ENCODE assay signal across 8 cellular contexts in the genomic region with DNA sequence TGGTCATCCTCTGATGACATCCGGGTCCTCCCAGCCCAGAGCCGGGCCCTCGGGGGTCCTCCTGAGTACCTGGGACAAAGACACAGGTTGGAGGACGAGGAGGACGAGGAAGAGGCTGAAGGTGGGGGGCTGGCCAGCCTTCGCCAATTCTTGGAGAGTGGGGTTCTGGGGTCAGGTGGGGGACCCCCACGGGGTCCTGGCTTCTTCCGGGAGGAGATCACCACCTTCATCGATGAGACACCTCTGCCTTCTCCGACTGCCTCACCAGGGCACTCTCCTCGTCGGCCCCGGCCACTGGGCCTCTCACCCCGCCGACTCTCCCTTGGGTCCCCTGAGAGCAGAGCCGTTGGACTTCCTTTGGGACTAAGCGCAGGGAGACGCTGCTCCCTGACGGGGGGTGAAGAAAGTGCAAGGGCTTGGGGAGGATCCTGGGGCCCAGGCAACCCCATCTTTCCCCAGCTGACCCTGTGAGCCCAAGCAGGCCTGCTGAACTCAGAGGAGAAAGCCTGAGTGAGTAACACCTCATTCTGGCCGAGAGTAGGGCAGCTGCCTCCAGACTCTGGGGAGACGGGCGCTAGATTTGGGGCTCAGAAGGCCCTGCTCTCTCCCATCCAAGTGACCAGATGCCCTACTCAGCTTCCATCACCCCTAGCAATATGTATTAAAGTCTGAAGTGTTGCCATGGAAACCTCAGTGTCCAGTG. TPM values are rescaled to one million over a fixed set of nuclear protein-coding genes. Genes with fewer than 3 reads are reported as not detected.
DNase-seq lines count a peak whose midpoint lies in the region; ATAC-seq and TF ChIP-seq lines count a peak whose summit lies in the region.

No MANE protein-coding gene starts in this region.

- H3K4me3 Mint-ChIP-seq in CD14-positive monocyte = peak overlapping the region; percentile 63 to 84
- H3K4me3 Mint-ChIP-seq in neural progenitor cell = peak overlapping the region; percentile 84

- H3K36me3 ChIP-seq in HUES6 (ENCODE audit: control insufficient read depth, insufficient read depth, low read length) = peaks cover 19% of the 10 kb centered on the region
- H3K36me3 ChIP-seq in ectodermal cell (ENCODE audit: control insufficient read depth, insufficient read depth, low read length) = peaks cover 14% of the 10 kb centered on the region
- H3K36me3 ChIP-seq in neural progenitor cell = peaks cover 2% of the 10 kb centered on the region

- no peak overlapping the region for H3K27ac Mint-ChIP-seq in CD14-positive monocyte
- H3K27ac Mint-ChIP-seq in neural progenitor cell = peak overlapping the region; percentile 95

- H3K36me3 Mint-ChIP-seq in CD14-positive monocyte = peaks cover 16 to 26% of the 10 kb centered on the region in 2 donors
- peaks cover 25% of the 10 kb centered on the region for H3K36me3 Mint-ChIP-seq in neural progenitor cell

- peaks cover 18% of the 10 kb centered on the region for H4K20me1 ChIP-seq in neural progenitor cell (ENCODE audit: low read depth)

- peaks cover 0 to 12% (median 8%) of the 10 kb centered on the region in 7 donors for H3K9me3 Mint-ChIP-seq in CD14-positive monocyte
- H3K9me3 Mint-ChIP-seq in neural progenitor cell = no peaks in the 10 kb centered on the region

- WGBS in ectodermal cell, 2 experiments = 81 to 86% methylated on average over 22 of the region's 22 CpGs

- H3K79me2 ChIP-seq in neural progenitor cell (ENCODE audit: low read depth) = peaks cover 36% of the 10 kb centered on the region

- ATAC-seq in GM21723 (IDR thresholded peaks at IDR 0.05; ENCODE audit: unreplicated experiment) (no peak), HG03045 (IDR thresholded peaks at IDR 0.05; ENCODE audit: unreplicated experiment) (no peak)

- intact Hi-C loops in CD14-positive monocyte (cut with micrococcal nuclease) = loop anchor here (5.0 kb wide), 3 partner anchors 35 to 205 kb away; no protein-coding TSS in a partner anchor

- H3K4me1 ChIP-seq in HUES6 (ENCODE audit: control insufficient read depth, insufficient read depth, low read length) = peaks cover 47% of the 10 kb centered on the region
- peaks cover 51% of the 10 kb centered on the region for H3K4me1 ChIP-seq in ectodermal cell (ENCODE audit: control insufficient read depth, insufficient read depth, low read length)
- H3K4me1 ChIP-seq in neural progenitor cell = peaks cover 32% of the 10 kb centered on the region

- H3K4me1 Mint-ChIP-seq in CD14-positive monocyte (peaks cover 39% of the 10 kb centered on the region), neural progenitor cell (peaks cover 58% of the 10 kb centered on the region)

- H3K27ac ChIP-seq in HUES6 (ENCODE audit: low read depth, low read length) (no peak overlapping the region), ectodermal cell (ENCODE audit: insufficient read depth, low read depth, low read length, poor library complexity, severe bottlenecking) (peak overlapping the region; percentile 60), neural progenitor cell (no peak overlapping the region)

- H3K4me3 ChIP-seq in HUES6 (ENCODE audit: low read depth, low read length) (peak overlapping the region; percentile 42; the same call in 1 of the 2 replicates), ectodermal cell (ENCODE audit: insufficient read depth, low read depth, low read length) (no peak overlapping the region), neural progenitor cell (peak overlapping the region; percentile 27)

- no peak overlapping the region for H2AFZ ChIP-seq in neural progenitor cell (replicated peaks)

- peak overlapping the region; percentile 89 for H3K4me2 ChIP-seq in neural progenitor cell

- DNase-seq in CD14-positive monocyte (ENCODE audit: low spot score) (no peak), neural progenitor cell (ENCODE audit: low spot score) (no peak), MV-4-11 (lab: John Stamatoyannopoulos, UW) (no peak)
- DNase-seq in activated effector memory CD4-positive, alpha-beta T cell treated with Interleukin-2 at 50 U/mL for 16 hours = no peak

- H3K9ac ChIP-seq in HUES6 (ENCODE audit: low read length) (no peak overlapping the region), neural progenitor cell (no peak overlapping the region)

- no peaks in the 10 kb centered on the region for H3K9me3 ChIP-seq in HUES6 (ENCODE audit: control insufficient read depth, insufficient read depth, low read depth, low read length)
- H3K9me3 ChIP-seq in ectodermal cell (ENCODE audit: control insufficient read depth, low read length) = no peaks in the 10 kb centered on the region
- no peaks in the 10 kb centered on the region for H3K9me3 ChIP-seq in neural progenitor cell (ENCODE audit: low read depth)

- H3K27me3 ChIP-seq in HUES6 (ENCODE audit: control insufficient read depth, insufficient read depth, low read length) = peaks cover 44% of the 10 kb centered on the region
- H3K27me3 ChIP-seq in ectodermal cell (ENCODE audit: control insufficient read depth, insufficient read depth, low read length, poor library complexity, severe bottlenecking) = no peaks in the 10 kb centered on the region
- H3K27me3 ChIP-seq in neural progenitor cell = no peaks in the 10 kb centered on the region

- H3K27me3 Mint-ChIP-seq in CD14-positive monocyte (ENCODE audit: low read depth in 3 of 3) (peaks cover 55 to 75% (median 58%) of the 10 kb centered on the region in 3 donors), neural progenitor cell (ENCODE audit: insufficient read depth, low read depth) (peaks cover 10% of the 10 kb centered on the region)

- peaks cover 40% of the 10 kb centered on the region for H3F3A ChIP-seq in neural progenitor cell (ENCODE audit: low read depth)

- no peak for TF ChIP-seq CTCF in CD14-positive monocyte (IDR thresholded peaks at IDR 0.05)
- no peak for TF ChIP-seq CTCF in neural progenitor cell (IDR thresholded peaks at IDR 0.05)

RNA-seq across cellular contexts. Expression of a gene that starts 1.3 kb away (rescaled TPM):
- polyA plus RNA-seq in CD14-positive monocyte = not detected
- 78.0 TPM for polyA plus RNA-seq in ectodermal cell (2013, experiment 1 of 4)
- 71.0 TPM for polyA plus RNA-seq in ectodermal cell (2013, experiment 2 of 4)
- polyA plus RNA-seq in ectodermal cell (2013, experiment 3 of 4) = 49.6 TPM
- polyA plus RNA-seq in ectodermal cell (2013, experiment 4 of 4) = 52.8 TPM
- 14.1 and 52.6 TPM in 2 replicates for total RNA-seq in neural progenitor cell (ENCODE audit: low replicate concordance)

RNA-seq across cellular contexts. Expression of a gene that starts 5.3 kb away (rescaled TPM):
- polyA plus RNA-seq in CD14-positive monocyte = 10 to 100 TPM; 15.1 to 16.0 TPM
- polyA plus RNA-seq in ectodermal cell (2013, experiment 1 of 4) = 61.5 TPM
- 58.9 TPM for polyA plus RNA-seq in ectodermal cell (2013, experiment 2 of 4)
- 47.7 TPM for polyA plus RNA-seq in ectodermal cell (2013, experiment 3 of 4)
- polyA plus RNA-seq in ectodermal cell (2013, experiment 4 of 4) = 53.2 TPM
- total RNA-seq in neural progenitor cell (ENCODE audit: low replicate concordance) = 10.0 and 27.6 TPM in 2 replicates

RNA-seq across cellular contexts. Expression of a gene that starts 13.8 kb away (rescaled TPM):
- polyA plus RNA-seq in CD14-positive monocyte = not detected
- 17.2 TPM for polyA plus RNA-seq in ectodermal cell (2013, experiment 1 of 4)
- polyA plus RNA-seq in ectodermal cell (2013, experiment 2 of 4) = 16.4 TPM
- polyA plus RNA-seq in ectodermal cell (2013, experiment 3 of 4) = 14.3 TPM
- polyA plus RNA-seq in ectodermal cell (2013, experiment 4 of 4) = 13.4 TPM
- 2.7 and 7.6 TPM in 2 replicates for total RNA-seq in neural progenitor cell (ENCODE audit: low replicate concordance)

RNA-seq across cellular contexts. Expression of a gene that starts 24.2 kb away (rescaled TPM):
- polyA plus RNA-seq in CD14-positive monocyte = under 1 TPM; 0.57 to 0.61 TPM
- 48.6 TPM for polyA plus RNA-seq in ectodermal cell (2013, experiment 1 of 4)
- 40.9 TPM for polyA plus RNA-seq in ectodermal cell (2013, experiment 2 of 4)
- polyA plus RNA-seq in ectodermal cell (2013, experiment 3 of 4) = 52.4 TPM
- 48.8 TPM for polyA plus RNA-seq in ectodermal cell (2013, experiment 4 of 4)
- 62.1 and 73.5 TPM in 2 replicates for total RNA-seq in neural progenitor cell (ENCODE audit: low replicate concordance)

RNA-seq across cellular contexts. Expression of a gene that starts 25.1 kb away (rescaled TPM):
- 10 to 100 TPM; 29.9 to 32.4 TPM for polyA plus RNA-seq in CD14-positive monocyte
- 105 TPM for polyA plus RNA-seq in ectodermal cell (2013, experiment 1 of 4)
- 99.8 TPM for polyA plus RNA-seq in ectodermal cell (2013, experiment 2 of 4)
- 73.9 TPM for polyA plus RNA-seq in ectodermal cell (2013, experiment 3 of 4)
- 76.2 TPM for polyA plus RNA-seq in ectodermal cell (2013, experiment 4 of 4)
- total RNA-seq in neural progenitor cell (ENCODE audit: low replicate concordance) = 60.9 and 101 TPM in 2 replicates
